8 cellular contexts compared by ENCODE assay signal in the genomic region with DNA sequence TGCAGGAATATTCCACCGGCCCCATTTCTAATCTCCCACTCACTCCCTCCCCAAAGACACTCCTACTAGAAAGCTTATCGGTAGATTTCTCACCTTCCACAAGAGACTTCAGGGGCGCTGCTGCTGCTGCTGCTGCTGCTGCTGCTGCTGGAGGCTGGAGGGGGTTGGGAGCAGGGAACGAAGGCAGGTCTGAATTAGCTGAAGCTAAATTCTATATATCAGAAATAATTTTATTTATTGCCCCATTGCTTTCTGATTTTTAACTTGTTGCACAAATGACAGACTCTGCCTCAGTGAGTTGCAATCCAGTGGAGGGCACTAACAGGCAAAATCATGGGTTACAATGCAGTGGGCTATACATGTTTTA. TPM values are rescaled to one million over a fixed set of nuclear protein-coding genes. Genes with fewer than 3 reads are reported as not detected.
DNase-seq lines count a peak whose midpoint lies in the region; ATAC-seq and TF ChIP-seq lines count a peak whose summit lies in the region.

No MANE protein-coding gene starts in this region.

- no peaks in the 10 kb centered on the region for H3K36me3 ChIP-seq in cardiac muscle cell

- CTCF ChIA-PET in activated CD8-positive, alpha-beta T cell treated with anti-CD3 and anti-CD28 coated beads, Interleukin-2, amount 10 ng/mL, durations not matched to agents 7 days and 5 days (lab: Charles Lee) = interaction anchor here (1.1 to 2.7 kb wide), 4 partner anchors 12 to 245 kb away, joined by 3 to 10 read pairs (median 6); no protein-coding TSS in a partner anchor

- POLR2A ChIA-PET in activated CD8-positive, alpha-beta T cell treated with anti-CD3 and anti-CD28 coated beads, Interleukin-2, amount 10 ng/mL, durations not matched to agents 7 days and 5 days (lab: Charles Lee) = interaction anchor here (0.6 kb wide), 1 partner anchor 39 kb away, joined by 4 read pairs; no protein-coding TSS in a partner anchor

- H3K4me1 ChIP-seq in cardiac muscle cell (ENCODE audit: low read depth) = peaks cover 12% of the 10 kb centered on the region

- peak overlapping the region; percentile 4 for H3K27ac ChIP-seq in cardiac muscle cell

- no peaks in the 10 kb centered on the region for H3K9me3 Mint-ChIP-seq in activated CD8-positive, alpha-beta T cell treated with anti-CD3 and anti-CD28 coated beads, Interleukin-2, amount 10 ng/mL, durations not matched to agents 7 days and 5 days (ENCODE audit: insufficient read depth)

- DNase-seq in COR-L47 (lab: John Stamatoyannopoulos, UW) (peak; percentile 62), M059J (ENCODE audit: low read depth) (peak; percentile 32), cardiac muscle cell (ENCODE audit: low read depth in 1 of 2, low spot score in 1 of 2) (peak in 1 of 2 donors; percentile 51), posterior cingulate gyrus (peak in 9 of 10 donors; percentile 25 to 91 (median 36)), GOT3 (lab: John Stamatoyannopoulos, UW) (no peak)
- DNase-seq in activated CD8-positive, alpha-beta T cell treated with anti-CD3 and anti-CD28 coated beads, Interleukin-2, amount 10 ng/mL, durations not matched to agents 7 days and 5 days = no peak

- no peaks in the 10 kb centered on the region for H3K9me3 ChIP-seq in cardiac muscle cell (ENCODE audit: low read depth)

- peak overlapping the region; percentile 76 for H3K4me3 Mint-ChIP-seq in activated CD8-positive, alpha-beta T cell treated with anti-CD3 and anti-CD28 coated beads, Interleukin-2, amount 10 ng/mL, durations not matched to agents 7 days and 5 days

- peak overlapping the region; percentile 45 for H3K4me3 ChIP-seq in cardiac muscle cell

- intact Hi-C loops in posterior cingulate gyrus (cut with DNase I) = loop anchor here (1.0 to 5.0 kb wide), 2 partner anchors 25 to 272 kb away; a partner anchor contains a TSS

- ATAC-seq in GM21529 (IDR thresholded peaks at IDR 0.05; ENCODE audit: unreplicated experiment) (peak; percentile 17), HG02981 (IDR thresholded peaks at IDR 0.05; ENCODE audit: unreplicated experiment) (no peak)
- peak; percentile 20 for ATAC-seq in activated CD8-positive, alpha-beta T cell treated with anti-CD3 and anti-CD28 coated beads, Interleukin-2, amount 10 ng/mL, durations not matched to agents 7 days and 5 days

- peaks cover 26% of the 10 kb centered on the region for H3K27me3 Mint-ChIP-seq in activated CD8-positive, alpha-beta T cell treated with anti-CD3 and anti-CD28 coated beads, Interleukin-2, amount 10 ng/mL, durations not matched to agents 7 days and 5 days (ENCODE audit: low read depth)

- peaks cover 16% of the 10 kb centered on the region for H3K4me1 Mint-ChIP-seq in activated CD8-positive, alpha-beta T cell treated with anti-CD3 and anti-CD28 coated beads, Interleukin-2, amount 10 ng/mL, durations not matched to agents 7 days and 5 days (ENCODE audit: low read depth)

- H3K27me3 ChIP-seq in cardiac muscle cell = no peaks in the 10 kb centered on the region

- no peak overlapping the region for H3K27ac Mint-ChIP-seq in activated CD8-positive, alpha-beta T cell treated with anti-CD3 and anti-CD28 coated beads, Interleukin-2, amount 10 ng/mL, durations not matched to agents 7 days and 5 days

- TF ChIP-seq CTCF in cardiac muscle cell (IDR thresholded peaks at IDR 0.05; ENCODE audit: low read depth, low read length) = no peak

- no peaks in the 10 kb centered on the region for H3K36me3 Mint-ChIP-seq in activated CD8-positive, alpha-beta T cell treated with anti-CD3 and anti-CD28 coated beads, Interleukin-2, amount 10 ng/mL, durations not matched to agents 7 days and 5 days (ENCODE audit: low read depth)

RNA-seq across cellular contexts. Expression of a gene that starts 25.8 kb away (rescaled TPM):
- total RNA-seq in M059J (2014; rRNA removed; shearing (Covaris generic)) = 4.4 and 5.3 TPM in 2 replicates
- total RNA-seq in activated CD8-positive, alpha-beta T cell treated with anti-CD3 and anti-CD28 coated beads, Interleukin-2, amount 10 ng/mL, durations not matched to agents 7 days and 5 days = under 1 TPM; 0.13 to 0.21 TPM
- 0.28 and 0.74 TPM in 2 replicates for total RNA-seq in cardiac muscle cell
- polyA plus RNA-seq in cardiac muscle cell = 0.29 TPM in 1 of 2 replicates, not detected in the other

Comparison
In these comparisons a context has a peak if more than half of its experiments do, and no peak if none do; other contexts are left out.
1. DNase-seq: peak in COR-L47 (single experiment), M059J (single experiment) and posterior cingulate gyrus (9 of 10); none in activated CD8-positive, alpha-beta T cell treated with anti-CD3 and anti-CD28 coated beads, Interleukin-2, amount 10 ng/mL, durations not matched to agents 7 days and 5 days (single experiment) and GOT3 (single experiment).